ENCODE assay signal across 8 cellular contexts in the genomic region with DNA sequence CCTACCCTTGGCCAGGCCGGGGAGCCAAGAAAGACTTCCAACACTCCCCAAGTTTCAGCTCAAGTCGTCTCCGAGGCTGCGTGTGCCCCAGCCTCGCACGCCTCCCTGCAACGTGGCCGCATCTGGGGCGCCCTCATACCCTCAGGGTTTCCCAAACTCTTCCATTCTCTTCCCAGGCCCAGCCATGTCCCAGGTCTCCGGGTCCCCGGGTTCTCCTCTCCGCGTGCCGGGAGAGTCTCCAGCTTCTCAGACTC. TPM values are rescaled to one million over a fixed set of nuclear protein-coding genes. Genes with fewer than 3 reads are reported as not detected.
DNase-seq lines count a peak whose midpoint lies in the region; ATAC-seq, FAIRE-seq and TF ChIP-seq lines count a peak whose summit lies in the region.

No MANE protein-coding gene starts in this region.

- TF ChIP-seq CTCF in BE2C (IDR thresholded peaks at IDR 0.05; ENCODE audit: low read depth, low read length): no peak
- no peak for TF ChIP-seq CTCF in brain microvascular endothelial cell (IDR thresholded peaks at IDR 0.05; ENCODE audit: low read depth, low read length, missing control alignments)

- peak overlapping the region; percentile 36 for H3K4me3 ChIP-seq in BE2C (ENCODE audit: low read depth, low read length)
- H3K4me3 ChIP-seq in brain microvascular endothelial cell (ENCODE audit: low read depth, low read length): peak overlapping the region; percentile 68
- peak overlapping the region; percentile 72 to 74 for H3K4me3 ChIP-seq in mucosa of rectum (ENCODE audit: low read length in 2 of 2)

- DNase-seq in BE2C (no peak), brain microvascular endothelial cell (no peak), NCI-H226 (no peak), RCC 7860 (ENCODE audit: low spot score) (no peak), NCI-H1930 (lab: John Stamatoyannopoulos, UW) (no peak)

- H3K27me3 ChIP-seq in BE2C (peaks cover 17% of the 10 kb centered on the region; the same call in 1 of the 2 replicates), brain microvascular endothelial cell (replicated peaks) (no peaks in the 10 kb centered on the region), mucosa of rectum (ENCODE audit: control insufficient read depth in 2 of 2, insufficient read depth in 2 of 2, low read length in 2 of 2) (peaks cover 0 to 2% of the 10 kb centered on the region in 2 donors)

- peak overlapping the region; percentile 27 to 82 for H3K9ac ChIP-seq in mucosa of rectum (ENCODE audit: low read depth in 1 of 2, low read length in 2 of 2)

- peak; percentile 26 for ATAC-seq in GM19372 (IDR thresholded peaks at IDR 0.05; ENCODE audit: low read depth, unreplicated experiment)
- peak; percentile 18 for ATAC-seq in HG03378 (IDR thresholded peaks at IDR 0.05; ENCODE audit: unreplicated experiment)

- in situ Hi-C loops in brain microvascular endothelial cell (cut with HindIII; ENCODE audit: low pct_ligation_motif_present, low sequenced_read_pairs): no loop called here

- no peak for FAIRE-seq in RCC 7860 (lab: Jason Lieb, UNC)

- H3K27ac ChIP-seq in brain microvascular endothelial cell (peak overlapping the region; percentile 53), mucosa of rectum (ENCODE audit: low read depth in 2 of 2, low read length in 2 of 2) (peak overlapping the region; percentile 53 to 85)

- H3K9me3 ChIP-seq in BE2C: no peaks in the 10 kb centered on the region
- H3K9me3 ChIP-seq in mucosa of rectum (ENCODE audit: control insufficient read depth in 2 of 2, low read length in 2 of 2): no peaks in the 10 kb centered on the region

- no peaks in the 10 kb centered on the region for H3K4me1 ChIP-seq in BE2C
- peaks cover 0 to 2% of the 10 kb centered on the region in 2 donors for H3K4me1 ChIP-seq in mucosa of rectum (ENCODE audit: control insufficient read depth in 2 of 2, insufficient read depth in 2 of 2, low read length in 2 of 2)

- H3K36me3 ChIP-seq in BE2C (no peaks in the 10 kb centered on the region), brain microvascular endothelial cell (replicated peaks) (no peaks in the 10 kb centered on the region), mucosa of rectum (ENCODE audit: control insufficient read depth in 2 of 2, insufficient read depth in 2 of 2, low read length in 2 of 2) (no peaks in the 10 kb centered on the region)

RNA-seq across cellular contexts. Expression of gene STK26, which starts 0.3 kb away (rescaled TPM):
- not detected for polyA plus RNA-seq in BE2C (2012; ENCODE audit: insufficient read depth, insufficient read length, low read depth)
